1 cellular context compared by ENCODE assay signal in genomic region chr3:52028572-52028971, GRCh38.
TF ChIP-seq lines count a peak whose summit lies in the region.

No MANE protein-coding gene starts in this region.

TF ChIP-seq in H1, 55 proteins besides CTCF, POLR2A, EP300 and RAD21 (continued from another document):
- TF ChIP-seq EZH2 (IDR thresholded peaks at IDR 0.05; ENCODE audit: low read depth, low read length, severe bottlenecking) (no peak), POU5F1 (IDR thresholded peaks at IDR 0.05; ENCODE audit: low read depth, low read length) (no peak), CREB1 (IDR thresholded peaks at IDR 0.05) (no peak), GTF2F1 (IDR thresholded peaks at IDR 0.05; ENCODE audit: borderline replicate concordance, low read depth, low read length) (no peak), SRF (IDR thresholded peaks at IDR 0.05; ENCODE audit: low read depth, low read length) (no peak), SP1 (IDR thresholded peaks at IDR 0.05; ENCODE audit: low read depth, low read length) (no peak), SP2 (IDR thresholded peaks at IDR 0.05; ENCODE audit: low read length) (no peak), JUN (IDR thresholded peaks at IDR 0.05; ENCODE audit: low read depth, low read length) (no peak), SIRT6 (IDR thresholded peaks at IDR 0.05; ENCODE audit: low read length) (no peak), SIX5 (IDR thresholded peaks at IDR 0.05; ENCODE audit: low read depth, low read length) (no peak), RFX5 (IDR thresholded peaks at IDR 0.05; ENCODE audit: borderline replicate concordance, low read depth, low read length) (no peak), FOSL1 (IDR thresholded peaks at IDR 0.05; ENCODE audit: insufficient read depth, low read depth, low read length) (no peak), TBP (IDR thresholded peaks at IDR 0.05; ENCODE audit: low read depth, low read length) (no peak), CTBP2 (IDR thresholded peaks at IDR 0.05; ENCODE audit: borderline replicate concordance, insufficient read depth, insufficient read length, low read length) (no peak)
- TF ChIP-seq, protein P1, sequence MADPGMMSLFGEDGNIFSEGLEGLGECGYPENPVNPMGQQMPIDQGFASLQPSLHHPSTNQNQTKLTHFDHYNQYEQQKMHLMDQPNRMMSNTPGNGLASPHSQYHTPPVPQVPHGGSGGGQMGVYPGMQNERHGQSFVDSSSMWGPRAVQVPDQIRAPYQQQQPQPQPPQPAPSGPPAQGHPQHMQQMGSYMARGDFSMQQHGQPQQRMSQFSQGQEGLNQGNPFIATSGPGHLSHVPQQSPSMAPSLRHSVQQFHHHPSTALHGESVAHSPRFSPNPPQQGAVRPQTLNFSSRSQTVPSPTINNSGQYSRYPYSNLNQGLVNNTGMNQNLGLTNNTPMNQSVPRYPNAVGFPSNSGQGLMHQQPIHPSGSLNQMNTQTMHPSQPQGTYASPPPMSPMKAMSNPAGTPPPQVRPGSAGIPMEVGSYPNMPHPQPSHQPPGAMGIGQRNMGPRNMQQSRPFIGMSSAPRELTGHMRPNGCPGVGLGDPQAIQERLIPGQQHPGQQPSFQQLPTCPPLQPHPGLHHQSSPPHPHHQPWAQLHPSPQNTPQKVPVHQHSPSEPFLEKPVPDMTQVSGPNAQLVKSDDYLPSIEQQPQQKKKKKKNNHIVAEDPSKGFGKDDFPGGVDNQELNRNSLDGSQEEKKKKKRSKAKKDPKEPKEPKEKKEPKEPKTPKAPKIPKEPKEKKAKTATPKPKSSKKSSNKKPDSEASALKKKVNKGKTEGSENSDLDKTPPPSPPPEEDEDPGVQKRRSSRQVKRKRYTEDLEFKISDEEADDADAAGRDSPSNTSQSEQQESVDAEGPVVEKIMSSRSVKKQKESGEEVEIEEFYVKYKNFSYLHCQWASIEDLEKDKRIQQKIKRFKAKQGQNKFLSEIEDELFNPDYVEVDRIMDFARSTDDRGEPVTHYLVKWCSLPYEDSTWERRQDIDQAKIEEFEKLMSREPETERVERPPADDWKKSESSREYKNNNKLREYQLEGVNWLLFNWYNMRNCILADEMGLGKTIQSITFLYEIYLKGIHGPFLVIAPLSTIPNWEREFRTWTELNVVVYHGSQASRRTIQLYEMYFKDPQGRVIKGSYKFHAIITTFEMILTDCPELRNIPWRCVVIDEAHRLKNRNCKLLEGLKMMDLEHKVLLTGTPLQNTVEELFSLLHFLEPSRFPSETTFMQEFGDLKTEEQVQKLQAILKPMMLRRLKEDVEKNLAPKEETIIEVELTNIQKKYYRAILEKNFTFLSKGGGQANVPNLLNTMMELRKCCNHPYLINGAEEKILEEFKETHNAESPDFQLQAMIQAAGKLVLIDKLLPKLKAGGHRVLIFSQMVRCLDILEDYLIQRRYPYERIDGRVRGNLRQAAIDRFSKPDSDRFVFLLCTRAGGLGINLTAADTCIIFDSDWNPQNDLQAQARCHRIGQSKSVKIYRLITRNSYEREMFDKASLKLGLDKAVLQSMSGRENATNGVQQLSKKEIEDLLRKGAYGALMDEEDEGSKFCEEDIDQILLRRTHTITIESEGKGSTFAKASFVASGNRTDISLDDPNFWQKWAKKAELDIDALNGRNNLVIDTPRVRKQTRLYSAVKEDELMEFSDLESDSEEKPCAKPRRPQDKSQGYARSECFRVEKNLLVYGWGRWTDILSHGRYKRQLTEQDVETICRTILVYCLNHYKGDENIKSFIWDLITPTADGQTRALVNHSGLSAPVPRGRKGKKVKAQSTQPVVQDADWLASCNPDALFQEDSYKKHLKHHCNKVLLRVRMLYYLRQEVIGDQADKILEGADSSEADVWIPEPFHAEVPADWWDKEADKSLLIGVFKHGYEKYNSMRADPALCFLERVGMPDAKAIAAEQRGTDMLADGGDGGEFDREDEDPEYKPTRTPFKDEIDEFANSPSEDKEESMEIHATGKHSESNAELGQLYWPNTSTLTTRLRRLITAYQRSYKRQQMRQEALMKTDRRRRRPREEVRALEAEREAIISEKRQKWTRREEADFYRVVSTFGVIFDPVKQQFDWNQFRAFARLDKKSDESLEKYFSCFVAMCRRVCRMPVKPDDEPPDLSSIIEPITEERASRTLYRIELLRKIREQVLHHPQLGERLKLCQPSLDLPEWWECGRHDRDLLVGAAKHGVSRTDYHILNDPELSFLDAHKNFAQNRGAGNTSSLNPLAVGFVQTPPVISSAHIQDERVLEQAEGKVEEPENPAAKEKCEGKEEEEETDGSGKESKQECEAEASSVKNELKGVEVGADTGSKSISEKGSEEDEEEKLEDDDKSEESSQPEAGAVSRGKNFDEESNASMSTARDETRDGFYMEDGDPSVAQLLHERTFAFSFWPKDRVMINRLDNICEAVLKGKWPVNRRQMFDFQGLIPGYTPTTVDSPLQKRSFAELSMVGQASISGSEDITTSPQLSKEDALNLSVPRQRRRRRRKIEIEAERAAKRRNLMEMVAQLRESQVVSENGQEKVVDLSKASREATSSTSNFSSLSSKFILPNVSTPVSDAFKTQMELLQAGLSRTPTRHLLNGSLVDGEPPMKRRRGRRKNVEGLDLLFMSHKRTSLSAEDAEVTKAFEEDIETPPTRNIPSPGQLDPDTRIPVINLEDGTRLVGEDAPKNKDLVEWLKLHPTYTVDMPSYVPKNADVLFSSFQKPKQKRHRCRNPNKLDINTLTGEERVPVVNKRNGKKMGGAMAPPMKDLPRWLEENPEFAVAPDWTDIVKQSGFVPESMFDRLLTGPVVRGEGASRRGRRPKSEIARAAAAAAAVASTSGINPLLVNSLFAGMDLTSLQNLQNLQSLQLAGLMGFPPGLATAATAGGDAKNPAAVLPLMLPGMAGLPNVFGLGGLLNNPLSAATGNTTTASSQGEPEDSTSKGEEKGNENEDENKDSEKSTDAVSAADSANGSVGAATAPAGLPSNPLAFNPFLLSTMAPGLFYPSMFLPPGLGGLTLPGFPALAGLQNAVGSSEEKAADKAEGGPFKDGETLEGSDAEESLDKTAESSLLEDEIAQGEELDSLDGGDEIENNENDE (IDR thresholded peaks at IDR 0.05; ENCODE audit: insufficient replicate concordance, low read length) = no peak
